ENCODE assay signal across 21 cellular contexts in genomic region chr16:10558305-10558704, GRCh38. TPM values are rescaled to one million over a fixed set of nuclear protein-coding genes. Genes with fewer than 3 reads are reported as not detected.
DNase-seq lines count a peak whose midpoint lies in the region; ATAC-seq, FAIRE-seq and TF ChIP-seq lines count a peak whose summit lies in the region.
"Had no signal": no experiment of that assay in that cellular context is flagged by ENCODE, and none has a peak within 500 bp of the region (broad histone marks: within the 10 kb centered on the region; RNA-seq: fewer than 3 reads in every experiment).

No MANE protein-coding gene starts in this region.

- H3K27ac Mint-ChIP-seq in astrocyte (ENCODE audit: unreplicated experiment): no peak overlapping the region
- H3K27ac Mint-ChIP-seq: CD4-positive, alpha-beta memory T cell; H9; stimulated activated effector memory CD8-positive, alpha-beta T cell treated with anti-CD3 and anti-CD28 coated beads, Interleukin-12 subunit alpha, Interleukin-12 subunit beta, amount 100 ng/mL, for 72 hours had no signal

- H4K20me1 ChIP-seq in astrocyte (ENCODE audit: insufficient read depth, low read length): no peaks in the 10 kb centered on the region
- H4K20me1 ChIP-seq in osteoblast (ENCODE audit: insufficient read depth, low read length): peaks cover 3% of the 10 kb centered on the region

- intact Hi-C loops in upper lobe of right lung (cut with DNase I): no loop called here

- H3K4me2 ChIP-seq in astrocyte (ENCODE audit: low read length): peak overlapping the region; percentile 67
- H3K4me2 ChIP-seq in osteoblast (ENCODE audit: insufficient read depth, low read length): peak overlapping the region; percentile 69

- H3K36me3 ChIP-seq in astrocyte (ENCODE audit: insufficient read depth, low read length): no peaks in the 10 kb centered on the region
- H3K36me3 ChIP-seq in osteoblast (ENCODE audit: insufficient read depth, low read length): no peaks in the 10 kb centered on the region
- no peaks in the 10 kb centered on the region for H3K36me3 ChIP-seq in upper lobe of right lung
- H3K36me3 ChIP-seq: neutrophil had no signal

- ATAC-seq in upper lobe of right lung: peak; percentile 32
- ATAC-seq: stimulated activated effector memory CD8-positive, alpha-beta T cell treated with anti-CD3 and anti-CD28 coated beads, Interleukin-12 subunit alpha, Interleukin-12 subunit beta, amount 100 ng/mL, for 72 hours had no signal

- peak overlapping the region; percentile 71 for H2AFZ ChIP-seq in astrocyte (ENCODE audit: low read depth, low read length)
- peak overlapping the region; percentile 84 for H2AFZ ChIP-seq in osteoblast (ENCODE audit: low read length)

- H3K9me3 Mint-ChIP-seq in astrocyte (ENCODE audit: unreplicated experiment): peaks cover 13% of the 10 kb centered on the region

- no peak for TF ChIP-seq CTCF in astrocyte (IDR thresholded peaks at IDR 0.05; ENCODE audit: insufficient read depth, low read depth, low read length)
- TF ChIP-seq CTCF in fibroblast of the aortic adventitia (IDR thresholded peaks at IDR 0.05; ENCODE audit: insufficient read depth, low read length): no peak
- TF ChIP-seq CTCF in osteoblast (IDR thresholded peaks at IDR 0.05; ENCODE audit: extremely low read depth, low read depth, low read length): no peak
- TF ChIP-seq CTCF in upper lobe of right lung (IDR thresholded peaks at IDR 0.05): no peak

- peaks cover 3% of the 10 kb centered on the region for H3K36me3 Mint-ChIP-seq in astrocyte (ENCODE audit: low read depth, unreplicated experiment)
- H3K36me3 Mint-ChIP-seq: CD4-positive, alpha-beta memory T cell; stimulated activated effector memory CD8-positive, alpha-beta T cell treated with anti-CD3 and anti-CD28 coated beads, Interleukin-12 subunit alpha, Interleukin-12 subunit beta, amount 100 ng/mL, for 72 hours had no signal

- H3K27me3 ChIP-seq in astrocyte (ENCODE audit: insufficient read depth, low read length) (no peaks in the 10 kb centered on the region), osteoblast (ENCODE audit: insufficient read depth, low read length) (no peaks in the 10 kb centered on the region), upper lobe of right lung (no peaks in the 10 kb centered on the region)

- H3K79me2 ChIP-seq in astrocyte (ENCODE audit: insufficient read depth, low read length): no peaks in the 10 kb centered on the region
- peaks cover 63% of the 10 kb centered on the region for H3K79me2 ChIP-seq in osteoblast (ENCODE audit: insufficient read depth, low read length)

- no peaks in the 10 kb centered on the region for H3K4me1 Mint-ChIP-seq in astrocyte (ENCODE audit: low read depth, unreplicated experiment)

- no peak overlapping the region for H3K4me3 Mint-ChIP-seq in astrocyte (ENCODE audit: unreplicated experiment)
- H3K4me3 Mint-ChIP-seq: CD4-positive, alpha-beta memory T cell; H9; stimulated activated effector memory CD8-positive, alpha-beta T cell treated with anti-CD3 and anti-CD28 coated beads, Interleukin-12 subunit alpha, Interleukin-12 subunit beta, amount 100 ng/mL, for 72 hours had no signal

- H3K27ac ChIP-seq in astrocyte (ENCODE audit: low read depth, low read length): no peak overlapping the region
- H3K27ac ChIP-seq in osteoblast (ENCODE audit: low read depth, low read length): peak overlapping the region; percentile 78
- H3K27ac ChIP-seq in upper lobe of right lung: peak overlapping the region; percentile 82
- H3K27ac ChIP-seq: neutrophil had no signal

- DNase-seq in astrocyte (ENCODE audit: low read depth) (no peak), fibroblast of the aortic adventitia (ENCODE audit: low read depth) (no peak), osteoblast (ENCODE audit: insufficient read length, low spot score, missing footprints) (no peak), upper lobe of right lung (no peak), NCI-H524 (lab: John Stamatoyannopoulos, UW) (no peak), globus pallidus (ENCODE audit: low spot score) (no peak), NCI-H1048 (lab: John Stamatoyannopoulos, UW) (no peak)
- DNase-seq: activated naive CD4-positive, alpha-beta T cell treated with Interleukin-2 at 50 U/mL for 16 hours; CD4-positive, alpha-beta memory T cell; GDM1; H9; IMR-90; NCI-H1105 treated with DMSO at 0.1 percent for 48 hours; SHP77 treated with DMSO at 0.1 percent for 48 hours; stimulated activated CD4-positive, alpha-beta T cell treated with anti-CD3 and anti-CD28 coated beads, Interleukin-1b, Interleukin-23, amount 100 ng/mL, for 48 hours had no signal

- H3K4me3 ChIP-seq in astrocyte (ENCODE audit: insufficient read depth, low read depth, low read length): no peak overlapping the region
- H3K4me3 ChIP-seq in fibroblast of the aortic adventitia (ENCODE audit: low read depth, low read length): peak overlapping the region; percentile 14
- H3K4me3 ChIP-seq in osteoblast (ENCODE audit: insufficient read depth, low read length): peak overlapping the region; percentile 56
- peak overlapping the region; percentile 11 for H3K4me3 ChIP-seq in upper lobe of right lung

- FAIRE-seq in astrocyte (lab: Jason Lieb, UNC): no peak
- FAIRE-seq: colon, frontal cortex, GM18507, islet of Langerhans had no signal

- peaks cover 6% of the 10 kb centered on the region for H3K27me3 Mint-ChIP-seq in astrocyte (ENCODE audit: low read depth, unreplicated experiment)

- H3K9me3 ChIP-seq in astrocyte (ENCODE audit: insufficient read depth, low read depth, low read length) (peaks cover 4% of the 10 kb centered on the region), osteoblast (ENCODE audit: low read depth, low read length) (no peaks in the 10 kb centered on the region), upper lobe of right lung (no peaks in the 10 kb centered on the region)
- H3K9me3 ChIP-seq: neutrophil had no signal

- H3K4me1 ChIP-seq in astrocyte (ENCODE audit: insufficient read depth, low read length) (peaks cover 12% of the 10 kb centered on the region), osteoblast (ENCODE audit: insufficient read depth, low read length) (peaks cover 14% of the 10 kb centered on the region), upper lobe of right lung (peaks cover 54% of the 10 kb centered on the region)

- H3K9ac ChIP-seq in astrocyte (ENCODE audit: low read length): peak overlapping the region; percentile 21

RNA-seq across cellular contexts. Expression of gene EMP2, which starts 22.1 kb away (rescaled TPM):
- total RNA-seq in astrocyte: 1.7 and 2.3 TPM in 2 replicates
- total RNA-seq in fibroblast of the aortic adventitia (ENCODE audit: low replicate concordance): 6.8 and 31.1 TPM in 2 replicates
- 31.8 and 35.4 TPM in 2 replicates for total RNA-seq in osteoblast
- 726 TPM for total RNA-seq in upper lobe of right lung
- total RNA-seq: CD4-positive, alpha-beta memory T cell had no signal

Comparison
In these comparisons a context has a peak if more than half of its experiments do, and no peak if none do; other contexts are left out.
1. RNA of gene EMP2, which starts 22.1 kb away (total RNA-seq): 726 TPM in upper lobe of right lung (single experiment); 31.8 to 35.4 TPM in osteoblast, 6.8 to 31.1 TPM in fibroblast of the aortic adventitia and 1.7 to 2.3 TPM in astrocyte; every median in the first group is over 10 times any median in the second.